ENCODE assay signal across 2 cellular contexts in the genomic region with DNA sequence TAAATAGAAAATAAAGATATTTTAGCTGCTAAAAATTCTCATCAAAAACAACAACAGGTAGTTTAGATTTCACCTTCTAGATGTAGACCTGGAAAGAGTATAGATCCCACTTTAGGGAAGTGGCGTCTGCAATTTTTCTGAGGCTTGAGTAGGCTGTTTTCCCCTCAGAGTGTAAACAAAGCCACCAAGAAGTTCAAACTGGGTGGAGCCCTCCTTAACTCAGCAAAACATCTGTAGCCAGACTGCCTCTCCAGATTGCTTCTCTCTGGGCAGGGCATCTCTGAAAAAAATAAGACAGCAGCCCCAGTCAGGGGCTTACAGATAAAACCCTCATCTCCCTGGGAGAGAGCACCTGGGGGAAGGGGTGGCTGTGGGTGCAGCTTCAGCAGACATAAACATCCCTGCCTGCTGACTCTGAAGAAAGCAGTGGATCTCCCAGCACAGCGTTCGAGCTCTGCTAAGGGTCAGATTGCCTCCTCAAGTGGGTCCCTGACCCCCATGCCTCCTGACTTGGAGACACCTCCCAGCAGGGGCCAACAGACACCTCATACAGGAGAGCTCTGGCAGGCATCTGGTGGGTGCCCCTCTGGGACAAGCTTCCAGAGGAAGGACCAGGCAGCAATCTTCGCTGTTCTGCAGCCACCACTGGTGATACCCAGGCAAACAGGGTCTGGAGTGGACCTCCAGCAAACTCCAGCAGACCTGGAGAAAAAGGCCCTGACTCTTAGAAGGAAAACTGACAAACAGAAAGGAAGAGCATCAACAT.
TF ChIP-seq lines count a peak whose summit lies in the region.

No MANE protein-coding gene starts in this region.

TF ChIP-seq in K562, 482 proteins besides CTCF, POLR2A, EP300 and RAD21 (continued from another document and continues in another):
- peak in 1 of 2 experiments; percentile 70; a peak in 1 of 4 replicates for TF ChIP-seq RCOR1 (IDR thresholded peaks at IDR 0.05; ENCODE audit: borderline replicate concordance in 1 of 2, low read depth in 2 of 2, low read length in 2 of 2)
- no peak for TF ChIP-seq ZNF76 (CRISPR knock-in tag; IDR thresholded peaks at IDR 0.05; ENCODE audit: borderline replicate concordance)
- TF ChIP-seq CTBP1 (IDR thresholded peaks at IDR 0.05; ENCODE audit: borderline replicate concordance) = peak; percentile 43; the same call in 1 of the 2 replicates
- no peak for TF ChIP-seq CBX5 (IDR thresholded peaks at IDR 0.05; ENCODE audit: borderline replicate concordance, low read depth)
- no peak for TF ChIP-seq HSF4 (CRISPR knock-in tag; IDR thresholded peaks at IDR 0.05; ENCODE audit: borderline replicate concordance)
- peak; percentile 83 for TF ChIP-seq NCOR1 (IDR thresholded peaks at IDR 0.05)
- TF ChIP-seq ZFP30 (CRISPR knock-in tag; IDR thresholded peaks at IDR 0.05; ENCODE audit: borderline replicate concordance) = no peak
- TF ChIP-seq TCF3 (CRISPR knock-in tag; IDR thresholded peaks at IDR 0.05) = peak; percentile 69
- TF ChIP-seq, protein P1, sequence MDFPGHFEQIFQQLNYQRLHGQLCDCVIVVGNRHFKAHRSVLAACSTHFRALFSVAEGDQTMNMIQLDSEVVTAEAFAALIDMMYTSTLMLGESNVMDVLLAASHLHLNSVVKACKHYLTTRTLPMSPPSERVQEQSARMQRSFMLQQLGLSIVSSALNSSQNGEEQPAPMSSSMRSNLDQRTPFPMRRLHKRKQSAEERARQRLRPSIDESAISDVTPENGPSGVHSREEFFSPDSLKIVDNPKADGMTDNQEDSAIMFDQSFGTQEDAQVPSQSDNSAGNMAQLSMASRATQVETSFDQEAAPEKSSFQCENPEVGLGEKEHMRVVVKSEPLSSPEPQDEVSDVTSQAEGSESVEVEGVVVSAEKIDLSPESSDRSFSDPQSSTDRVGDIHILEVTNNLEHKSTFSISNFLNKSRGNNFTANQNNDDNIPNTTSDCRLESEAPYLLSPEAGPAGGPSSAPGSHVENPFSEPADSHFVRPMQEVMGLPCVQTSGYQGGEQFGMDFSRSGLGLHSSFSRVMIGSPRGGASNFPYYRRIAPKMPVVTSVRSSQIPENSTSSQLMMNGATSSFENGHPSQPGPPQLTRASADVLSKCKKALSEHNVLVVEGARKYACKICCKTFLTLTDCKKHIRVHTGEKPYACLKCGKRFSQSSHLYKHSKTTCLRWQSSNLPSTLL (IDR thresholded peaks at IDR 0.05) = no peak
- TF ChIP-seq, protein P2, sequence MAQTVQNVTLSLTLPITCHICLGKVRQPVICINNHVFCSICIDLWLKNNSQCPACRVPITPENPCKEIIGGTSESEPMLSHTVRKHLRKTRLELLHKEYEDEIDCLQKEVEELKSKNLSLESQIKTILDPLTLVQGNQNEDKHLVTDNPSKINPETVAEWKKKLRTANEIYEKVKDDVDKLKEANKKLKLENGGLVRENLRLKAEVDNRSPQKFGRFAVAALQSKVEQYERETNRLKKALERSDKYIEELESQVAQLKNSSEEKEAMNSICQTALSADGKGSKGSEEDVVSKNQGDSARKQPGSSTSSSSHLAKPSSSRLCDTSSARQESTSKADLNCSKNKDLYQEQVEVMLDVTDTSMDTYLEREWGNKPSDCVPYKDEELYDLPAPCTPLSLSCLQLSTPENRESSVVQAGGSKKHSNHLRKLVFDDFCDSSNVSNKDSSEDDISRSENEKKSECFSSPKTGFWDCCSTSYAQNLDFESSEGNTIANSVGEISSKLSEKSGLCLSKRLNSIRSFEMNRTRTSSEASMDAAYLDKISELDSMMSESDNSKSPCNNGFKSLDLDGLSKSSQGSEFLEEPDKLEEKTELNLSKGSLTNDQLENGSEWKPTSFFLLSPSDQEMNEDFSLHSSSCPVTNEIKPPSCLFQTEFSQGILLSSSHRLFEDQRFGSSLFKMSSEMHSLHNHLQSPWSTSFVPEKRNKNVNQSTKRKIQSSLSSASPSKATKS (CRISPR knock-in tag; IDR thresholded peaks at IDR 0.05) = no peak
- TF ChIP-seq NFIC (IDR thresholded peaks at IDR 0.05) = peak; percentile 69
- no peak for TF ChIP-seq ZNF217 (CRISPR knock-in tag; IDR thresholded peaks at IDR 0.05)
- TF ChIP-seq FOXJ2 (tag; IDR thresholded peaks at IDR 0.05) = peak; percentile 93
- TF ChIP-seq ZNF766 (CRISPR knock-in tag; conservative IDR thresholded peaks at IDR 0.05) = no peak
- TF ChIP-seq CBFB (CRISPR knock-in tag; IDR thresholded peaks at IDR 0.05) = no peak
- TF ChIP-seq MTA2 (IDR thresholded peaks at IDR 0.05; ENCODE audit: low read depth) = peak; percentile 76
- TF ChIP-seq SMARCA5 (IDR thresholded peaks at IDR 0.05) = no peak
- no peak for TF ChIP-seq L3MBTL2 (IDR thresholded peaks at IDR 0.05)
- TF ChIP-seq, protein P3, sequence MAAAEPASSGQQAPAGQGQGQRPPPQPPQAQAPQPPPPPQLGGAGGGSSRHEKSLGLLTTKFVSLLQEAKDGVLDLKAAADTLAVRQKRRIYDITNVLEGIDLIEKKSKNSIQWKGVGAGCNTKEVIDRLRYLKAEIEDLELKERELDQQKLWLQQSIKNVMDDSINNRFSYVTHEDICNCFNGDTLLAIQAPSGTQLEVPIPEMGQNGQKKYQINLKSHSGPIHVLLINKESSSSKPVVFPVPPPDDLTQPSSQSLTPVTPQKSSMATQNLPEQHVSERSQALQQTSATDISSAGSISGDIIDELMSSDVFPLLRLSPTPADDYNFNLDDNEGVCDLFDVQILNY (CRISPR knock-in tag; IDR thresholded peaks at IDR 0.05) = no peak
- TF ChIP-seq NFE2 (IDR thresholded peaks at IDR 0.05; ENCODE audit: low read depth) = 0 out of 2 replicates have a peak, but pooled peaks have one; percentile 5
- TF ChIP-seq, protein P4, sequence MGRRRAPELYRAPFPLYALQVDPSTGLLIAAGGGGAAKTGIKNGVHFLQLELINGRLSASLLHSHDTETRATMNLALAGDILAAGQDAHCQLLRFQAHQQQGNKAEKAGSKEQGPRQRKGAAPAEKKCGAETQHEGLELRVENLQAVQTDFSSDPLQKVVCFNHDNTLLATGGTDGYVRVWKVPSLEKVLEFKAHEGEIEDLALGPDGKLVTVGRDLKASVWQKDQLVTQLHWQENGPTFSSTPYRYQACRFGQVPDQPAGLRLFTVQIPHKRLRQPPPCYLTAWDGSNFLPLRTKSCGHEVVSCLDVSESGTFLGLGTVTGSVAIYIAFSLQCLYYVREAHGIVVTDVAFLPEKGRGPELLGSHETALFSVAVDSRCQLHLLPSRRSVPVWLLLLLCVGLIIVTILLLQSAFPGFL (CRISPR knock-in tag; IDR thresholded peaks at IDR 0.05) = no peak
- TF ChIP-seq ETV5 (CRISPR knock-in tag; IDR thresholded peaks at IDR 0.05; ENCODE audit: low read depth) = no peak
- TF ChIP-seq, protein P5, sequence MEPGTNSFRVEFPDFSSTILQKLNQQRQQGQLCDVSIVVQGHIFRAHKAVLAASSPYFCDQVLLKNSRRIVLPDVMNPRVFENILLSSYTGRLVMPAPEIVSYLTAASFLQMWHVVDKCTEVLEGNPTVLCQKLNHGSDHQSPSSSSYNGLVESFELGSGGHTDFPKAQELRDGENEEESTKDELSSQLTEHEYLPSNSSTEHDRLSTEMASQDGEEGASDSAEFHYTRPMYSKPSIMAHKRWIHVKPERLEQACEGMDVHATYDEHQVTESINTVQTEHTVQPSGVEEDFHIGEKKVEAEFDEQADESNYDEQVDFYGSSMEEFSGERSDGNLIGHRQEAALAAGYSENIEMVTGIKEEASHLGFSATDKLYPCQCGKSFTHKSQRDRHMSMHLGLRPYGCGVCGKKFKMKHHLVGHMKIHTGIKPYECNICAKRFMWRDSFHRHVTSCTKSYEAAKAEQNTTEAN (CRISPR knock-in tag; IDR thresholded peaks at IDR 0.05) = no peak
- peak in 1 of 2 experiments; percentile 26; a peak in 1 of 4 replicates for TF ChIP-seq HDAC1 (IDR thresholded peaks at IDR 0.05)
- no peak for TF ChIP-seq ZNF354B (CRISPR knock-in tag; IDR thresholded peaks at IDR 0.05)
- peak; percentile 89 for TF ChIP-seq CBFA2T2 (conservative IDR thresholded peaks at IDR 0.05)
- TF ChIP-seq MEF2D (tag; conservative IDR thresholded peaks at IDR 0.05; ENCODE audit: low read depth) = no peak

TF ChIP-seq in GM23338, 12 proteins besides CTCF, POLR2A, EP300 and RAD21 (continued from another document):
- TF ChIP-seq, protein P6, sequence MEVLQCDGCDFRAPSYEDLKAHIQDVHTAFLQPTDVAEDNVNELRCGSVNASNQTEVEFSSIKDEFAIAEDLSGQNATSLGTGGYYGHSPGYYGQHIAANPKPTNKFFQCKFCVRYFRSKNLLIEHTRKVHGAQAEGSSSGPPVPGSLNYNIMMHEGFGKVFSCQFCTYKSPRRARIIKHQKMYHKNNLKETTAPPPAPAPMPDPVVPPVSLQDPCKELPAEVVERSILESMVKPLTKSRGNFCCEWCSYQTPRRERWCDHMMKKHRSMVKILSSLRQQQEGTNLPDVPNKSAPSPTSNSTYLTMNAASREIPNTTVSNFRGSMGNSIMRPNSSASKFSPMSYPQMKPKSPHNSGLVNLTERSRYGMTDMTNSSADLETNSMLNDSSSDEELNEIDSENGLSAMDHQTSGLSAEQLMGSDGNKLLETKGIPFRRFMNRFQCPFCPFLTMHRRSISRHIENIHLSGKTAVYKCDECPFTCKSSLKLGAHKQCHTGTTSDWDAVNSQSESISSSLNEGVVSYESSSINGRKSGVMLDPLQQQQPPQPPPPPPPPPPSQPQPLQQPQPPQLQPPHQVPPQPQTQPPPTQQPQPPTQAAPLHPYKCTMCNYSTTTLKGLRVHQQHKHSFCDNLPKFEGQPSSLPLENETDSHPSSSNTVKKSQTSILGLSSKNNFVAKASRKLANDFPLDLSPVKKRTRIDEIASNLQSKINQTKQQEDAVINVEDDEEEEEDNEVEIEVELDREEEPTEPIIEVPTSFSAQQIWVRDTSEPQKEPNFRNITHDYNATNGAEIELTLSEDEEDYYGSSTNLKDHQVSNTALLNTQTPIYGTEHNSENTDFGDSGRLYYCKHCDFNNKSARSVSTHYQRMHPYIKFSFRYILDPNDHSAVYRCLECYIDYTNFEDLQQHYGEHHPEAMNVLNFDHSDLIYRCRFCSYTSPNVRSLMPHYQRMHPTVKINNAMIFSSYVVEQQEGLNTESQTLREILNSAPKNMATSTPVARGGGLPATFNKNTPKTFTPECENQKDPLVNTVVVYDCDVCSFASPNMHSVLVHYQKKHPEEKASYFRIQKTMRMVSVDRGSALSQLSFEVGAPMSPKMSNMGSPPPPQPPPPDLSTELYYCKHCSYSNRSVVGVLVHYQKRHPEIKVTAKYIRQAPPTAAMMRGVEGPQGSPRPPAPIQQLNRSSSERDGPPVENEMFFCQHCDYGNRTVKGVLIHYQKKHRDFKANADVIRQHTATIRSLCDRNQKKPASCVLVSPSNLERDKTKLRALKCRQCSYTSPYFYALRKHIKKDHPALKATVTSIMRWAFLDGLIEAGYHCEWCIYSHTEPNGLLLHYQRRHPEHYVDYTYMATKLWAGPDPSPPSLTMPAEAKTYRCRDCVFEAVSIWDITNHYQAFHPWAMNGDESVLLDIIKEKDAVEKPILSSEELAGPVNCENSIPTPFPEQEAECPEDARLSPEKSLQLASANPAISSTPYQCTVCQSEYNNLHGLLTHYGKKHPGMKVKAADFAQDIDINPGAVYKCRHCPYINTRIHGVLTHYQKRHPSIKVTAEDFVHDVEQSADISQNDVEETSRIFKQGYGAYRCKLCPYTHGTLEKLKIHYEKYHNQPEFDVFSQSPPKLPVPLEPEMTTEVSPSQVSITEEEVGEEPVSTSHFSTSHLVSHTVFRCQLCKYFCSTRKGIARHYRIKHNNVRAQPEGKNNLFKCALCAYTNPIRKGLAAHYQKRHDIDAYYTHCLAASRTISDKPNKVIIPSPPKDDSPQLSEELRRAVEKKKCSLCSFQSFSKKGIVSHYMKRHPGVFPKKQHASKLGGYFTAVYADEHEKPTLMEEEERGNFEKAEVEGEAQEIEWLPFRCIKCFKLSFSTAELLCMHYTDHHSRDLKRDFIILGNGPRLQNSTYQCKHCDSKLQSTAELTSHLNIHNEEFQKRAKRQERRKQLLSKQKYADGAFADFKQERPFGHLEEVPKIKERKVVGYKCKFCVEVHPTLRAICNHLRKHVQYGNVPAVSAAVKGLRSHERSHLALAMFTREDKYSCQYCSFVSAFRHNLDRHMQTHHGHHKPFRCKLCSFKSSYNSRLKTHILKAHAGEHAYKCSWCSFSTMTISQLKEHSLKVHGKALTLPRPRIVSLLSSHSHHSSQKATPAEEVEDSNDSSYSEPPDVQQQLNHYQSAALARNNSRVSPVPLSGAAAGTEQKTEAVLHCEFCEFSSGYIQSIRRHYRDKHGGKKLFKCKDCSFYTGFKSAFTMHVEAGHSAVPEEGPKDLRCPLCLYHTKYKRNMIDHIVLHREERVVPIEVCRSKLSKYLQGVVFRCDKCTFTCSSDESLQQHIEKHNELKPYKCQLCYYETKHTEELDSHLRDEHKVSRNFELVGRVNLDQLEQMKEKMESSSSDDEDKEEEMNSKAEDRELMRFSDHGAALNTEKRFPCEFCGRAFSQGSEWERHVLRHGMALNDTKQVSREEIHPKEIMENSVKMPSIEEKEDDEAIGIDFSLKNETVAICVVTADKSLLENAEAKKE (CRISPR knock-in tag; IDR thresholded peaks at IDR 0.05) = no peak
- no peak for TF ChIP-seq ZNF114 (CRISPR knock-in tag; IDR thresholded peaks at IDR 0.05)
- TF ChIP-seq STAT1 (IDR thresholded peaks at IDR 0.05; ENCODE audit: unreplicated experiment) = no peak
- no peak for TF ChIP-seq NANOG (IDR thresholded peaks at IDR 0.05; ENCODE audit: borderline replicate concordance)
